Comparison of ENCODE assay signal across 30 cellular contexts in the genomic region with DNA sequence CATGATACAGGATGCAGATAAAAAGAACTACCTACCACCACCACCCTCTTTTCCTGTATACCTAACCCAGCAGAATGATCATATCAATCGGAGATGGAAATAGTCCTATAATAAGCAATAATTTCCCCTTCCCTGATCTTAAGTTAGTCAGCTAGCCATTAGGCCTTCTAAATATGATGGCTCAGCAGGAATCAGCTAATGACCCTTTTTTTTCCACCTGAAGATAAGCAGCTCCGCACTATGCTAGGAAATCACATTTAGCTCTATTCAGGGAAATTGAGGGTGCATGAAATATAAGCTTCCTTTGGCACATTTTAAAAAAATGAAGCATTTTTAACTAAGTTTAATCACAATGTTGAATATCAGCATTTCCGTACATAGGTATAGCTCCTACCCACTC.
"Had no signal": no experiment of that assay in that cellular context is flagged by ENCODE, and none has a peak within 500 bp of the region (broad histone marks: within the 10 kb centered on the region; RNA-seq: fewer than 3 reads in every experiment).

No MANE protein-coding gene starts in this region.

- H3K4me3 ChIP-seq: adrenal gland, body of pancreas, coronary artery, dorsolateral prefrontal cortex, esophagus muscularis mucosa, gastrocnemius medialis, heart left ventricle had no signal

- H3K4me1 ChIP-seq: adrenal gland, body of pancreas, foreskin keratinocyte, gastrocnemius medialis, heart left ventricle had no signal

- ATAC-seq: activated CD4-positive, alpha-beta T cell treated with anti-CD3 and anti-CD28 coated beads for 36 hours; activated CD8-positive, alpha-beta memory T cell treated with anti-CD3 and anti-CD28 coated beads, Interleukin-2, amount 10 ng/mL, durations not matched to agents 7 days and 5 days; activated CD8-positive, alpha-beta T cell treated with anti-CD3 and anti-CD28 coated beads, Interleukin-2, amount 10 ng/mL, durations not matched to agents 7 days and 5 days; activated naive CD8-positive, alpha-beta T cell treated with anti-CD3 and anti-CD28 coated beads, Interleukin-2, amount 50 U/mL, for 24 hours; body of pancreas; foreskin keratinocyte; gastrocnemius medialis; heart left ventricle had no signal

- H3K27ac ChIP-seq: adrenal gland, body of pancreas, coronary artery, dorsolateral prefrontal cortex, esophagus muscularis mucosa, foreskin keratinocyte, gastrocnemius medialis, heart left ventricle had no signal

- H3K9me3 ChIP-seq: adrenal gland, body of pancreas, esophagus muscularis mucosa, gastrocnemius medialis, heart left ventricle had no signal

- H3K36me3 ChIP-seq: adrenal gland, esophagus muscularis mucosa, gastrocnemius medialis, heart left ventricle had no signal

- H3K27me3 ChIP-seq: adrenal gland, body of pancreas, dorsolateral prefrontal cortex, esophagus muscularis mucosa, foreskin keratinocyte, gastrocnemius medialis, heart left ventricle had no signal

- DNase-seq: activated CD4-positive, alpha-beta memory T cell treated with anti-CD3 and anti-CD28 coated beads for 36 hours; activated CD4-positive, alpha-beta T cell treated with anti-CD3 and anti-CD28 coated beads for 36 hours; activated CD4-positive, alpha-beta T cell treated with anti-CD3 and anti-CD28 coated beads, Interleukin-2, amount 10 ng/mL, durations not matched to agents 24 days and 14 days; activated CD4-positive, CD25-positive, alpha-beta regulatory T cell; activated CD4-positive, CD25-positive, alpha-beta regulatory T cell treated with anti-CD3 and anti-CD28 coated beads, Interleukin-2, amount 50 U/mL, for 72 hours; activated CD8-positive, alpha-beta memory T cell treated with anti-CD3 and anti-CD28 coated beads, Interleukin-2, amount 10 ng/mL, durations not matched to agents 7 days and 5 days; activated CD8-positive, alpha-beta memory T cell treated with anti-CD3 and anti-CD28 coated beads, Interleukin-2, amount 50 U/mL, for 4 hours; activated CD8-positive, alpha-beta T cell treated with anti-CD3 and anti-CD28 coated beads, Interleukin-2, amount 10 ng/mL, durations not matched to agents 7 days and 5 days; activated effector memory CD4-positive, alpha-beta T cell treated with anti-CD3 and anti-CD28 coated beads, Interleukin-2, amount 50 U/mL, for 16 hours; activated naive CD4-positive, alpha-beta T cell treated with anti-CD3 and anti-CD28 coated beads for 36 hours; activated naive CD8-positive, alpha-beta T cell treated with anti-CD3 and anti-CD28 coated beads for 36 hours; activated naive CD8-positive, alpha-beta T cell treated with anti-CD3 and anti-CD28 coated beads, Interleukin-2, amount 50 U/mL, for 24 hours; activated T-cell treated with anti-CD3 and anti-CD28 coated beads, Interleukin-2, amount 50 U/mL, for 1 hour; activated T-cell treated with anti-CD3 and anti-CD28 coated beads, Interleukin-2, amount 50 U/mL, for 48 hours; adrenal gland; amygdala; aorta; body of pancreas; central memory CD4-positive, alpha-beta T cell; cerebellar nuclear complex; dorsolateral prefrontal cortex; effector memory CD4-positive, alpha-beta T cell; erythroblast; foreskin keratinocyte; gastrocnemius medialis; glutamatergic neuron; heart left ventricle; T-helper 2 cell had no signal
